18 cellular contexts compared by ENCODE assay signal in genomic region chr5:34694012-34694411, GRCh38. TPM values are rescaled to one million over a fixed set of nuclear protein-coding genes. Genes with fewer than 3 reads are reported as not detected.
DNase-seq lines count a peak whose midpoint lies in the region; ATAC-seq, FAIRE-seq and TF ChIP-seq lines count a peak whose summit lies in the region.
"Had no signal": no experiment of that assay in that cellular context is flagged by ENCODE, and none has a peak within 500 bp of the region (broad histone marks: within the 10 kb centered on the region; RNA-seq: fewer than 3 reads in every experiment).

No MANE protein-coding gene starts in this region.

- 9% methylated on average over 1 of the region's 1 CpG for WGBS in K562 (ENCODE audit: insufficient coverage, low coverage, missing lambda C conversion rate)
- WGBS in tibial nerve, 2 donors = 81 to 91% methylated on average over 1 of the region's 1 CpG

- H3K4me2 ChIP-seq in K562 (ENCODE audit: insufficient read depth, low read length) = no peak overlapping the region; the same call in 1 of the 2 replicates

- peak overlapping the region; percentile 72 for H3K27ac Mint-ChIP-seq in mesothelial cell of epicardium
- H3K27ac Mint-ChIP-seq: activated CD8-positive, alpha-beta T cell treated with anti-CD3 and anti-CD28 coated beads, Interleukin-2, amount 10 ng/mL, durations not matched to agents 7 days and 5 days; T-helper 2 cell treated with Interferon-gamma antibody and Interleukin-4, amounts not matched to agents 5 μg/mL and 100 μg/mL, for 36 hours had no signal

- TF ChIP-seq EP300 in K562 (IDR thresholded peaks at IDR 0.05; ENCODE audit: low read length) (no peak), tibial nerve (IDR thresholded peaks at IDR 0.05) (no peak)

- peaks cover 11% of the 10 kb centered on the region for H3K36me3 Mint-ChIP-seq in mesothelial cell of epicardium
- H3K36me3 Mint-ChIP-seq: activated naive CD8-positive, alpha-beta T cell had no signal

- H3K36me3 ChIP-seq in HUES6 (ENCODE audit: control insufficient read depth, insufficient read depth, low read length) (peaks cover 38% of the 10 kb centered on the region), K562 (ENCODE audit: control insufficient read depth, insufficient read depth, low read length) (peaks cover 17% of the 10 kb centered on the region), tibial nerve (peaks cover 0 to 8% (median 0%) of the 10 kb centered on the region in 3 donors)
- H3K36me3 ChIP-seq: thyroid gland had no signal

- DNase-seq in K562 (ENCODE audit: extremely low read depth in 1 of 4, low spot score in 3 of 4) = no peak
- DNase-seq in mesothelial cell of epicardium (ENCODE audit: low spot score in 2 of 2, unreplicated experiment in 2 of 2) = no peak
- DNase-seq in tibial nerve (ENCODE audit: low spot score in 2 of 2) = no peak
- DNase-seq in activated CD8-positive, alpha-beta memory T cell treated with anti-CD3 and anti-CD28 coated beads for 24 hours = no peak
- no peak for DNase-seq in NCI-H1417 (lab: John Stamatoyannopoulos, UW)
- DNase-seq in SKM-1 treated with dmso at 0.1 percent for 144 hours (lab: John Stamatoyannopoulos, UW; ENCODE audit: unreplicated experiment) = no peak
- DNase-seq: activated CD8-positive, alpha-beta T cell treated with anti-CD3 and anti-CD28 coated beads, Interleukin-2, amount 10 ng/mL, durations not matched to agents 7 days and 5 days; EL; left colon; NCI-H1105 treated with DMSO at 0.1 percent for 48 hours; NCI-H2171; stimulated activated CD4-positive, alpha-beta T cell treated with anti-CD3 and anti-CD28 coated beads, Interleukin-15, amount 100 ng/mL, for 24 hours; thyroid gland had no signal

- H3K9me3 Mint-ChIP-seq in mesothelial cell of epicardium = no peaks in the 10 kb centered on the region
- H3K9me3 Mint-ChIP-seq: neural crest cell; T-helper 2 cell treated with Interferon-gamma antibody and Interleukin-4, amounts not matched to agents 5 μg/mL and 100 μg/mL, for 36 hours had no signal

- no peak for TF ChIP-seq POLR2A in K562 (conservative IDR thresholded peaks at IDR 0.05)
- no peak for TF ChIP-seq POLR2A in tibial nerve (IDR thresholded peaks at IDR 0.05)

- in situ Hi-C loops in K562 (cut with MboI) = no loop called here

- H3K4me1 ChIP-seq in HUES6 (ENCODE audit: control insufficient read depth, insufficient read depth, low read length) (peaks cover 19% of the 10 kb centered on the region), K562 (replicated peaks in 1 of 2; ENCODE audit: control insufficient read depth in 2 of 2, insufficient read depth in 2 of 2, low read length in 2 of 2) (peaks cover 12 to 35% of the 10 kb centered on the region in 2 experiments), tibial nerve (peaks cover 0 to 62% (median 19%) of the 10 kb centered on the region in 4 donors)

- H3K4me3 ChIP-seq in HUES6 (ENCODE audit: low read depth, low read length) (no peak overlapping the region), K562 (no peak overlapping the region), tibial nerve (no peak overlapping the region)
- H3K4me3 ChIP-seq: thyroid gland had no signal

- H3K4me3 Mint-ChIP-seq in mesothelial cell of epicardium = no peak overlapping the region
- H3K4me3 Mint-ChIP-seq: activated CD8-positive, alpha-beta T cell treated with anti-CD3 and anti-CD28 coated beads, Interleukin-2, amount 10 ng/mL, durations not matched to agents 7 days and 5 days; activated naive CD8-positive, alpha-beta T cell; neural crest cell; T-helper 2 cell treated with Interferon-gamma antibody and Interleukin-4, amounts not matched to agents 5 μg/mL and 100 μg/mL, for 36 hours had no signal

- POLR2A ChIA-PET in K562 (lab: Yijun Ruan, JAX) = interaction anchor here (0.9 to 2.0 kb wide), 2 partner anchors 9 to 24 kb away, joined by 4 to 5 read pairs; no protein-coding TSS in a partner anchor

- peak; percentile 57 for FAIRE-seq in K562 (lab: Jason Lieb, UNC)

- no peak for TF ChIP-seq CTCF in K562 (IDR thresholded peaks at IDR 0.05 in 2 of 3, conservative IDR thresholded peaks at IDR 0.05 in 1 of 3; ENCODE audit: insufficient read depth in 2 of 3, low read depth in 1 of 3, low read length in 3 of 3)
- TF ChIP-seq CTCF in mesothelial cell of epicardium (IDR thresholded peaks at IDR 0.05; ENCODE audit: unreplicated experiment) = no peak
- no peak for TF ChIP-seq CTCF in tibial nerve (IDR thresholded peaks at IDR 0.05)

- no peak for ATAC-seq in K562
- ATAC-seq: activated CD4-positive, CD25-positive, alpha-beta regulatory T cell treated with anti-CD3 and anti-CD28 coated beads, Interleukin-2, amount 50 U/mL, for 24 hours; activated CD8-positive, alpha-beta T cell treated with anti-CD3 and anti-CD28 coated beads, Interleukin-2, amount 10 ng/mL, durations not matched to agents 7 days and 5 days; left colon had no signal

- H3K27me3 Mint-ChIP-seq in mesothelial cell of epicardium (ENCODE audit: low read depth) = no peaks in the 10 kb centered on the region
- H3K27me3 Mint-ChIP-seq: activated naive CD8-positive, alpha-beta T cell had no signal

- TF ChIP-seq RAD21 in K562 (CRISPR knock-in tag; conservative IDR thresholded peaks at IDR 0.05 in 1 of 2, IDR thresholded peaks at IDR 0.05 in 1 of 2) = no peak

- peaks cover 42% of the 10 kb centered on the region for H3K4me1 Mint-ChIP-seq in mesothelial cell of epicardium

- H3K27me3 ChIP-seq in HUES6 (ENCODE audit: control insufficient read depth, insufficient read depth, low read length) (no peaks in the 10 kb centered on the region), K562 (ENCODE audit: control insufficient read depth in 2 of 2, insufficient read depth in 2 of 2, low read length in 2 of 2) (no peaks in the 10 kb centered on the region), tibial nerve (no peaks in the 10 kb centered on the region)
- H3K27me3 ChIP-seq: thyroid gland had no signal

- H4K20me1 ChIP-seq in K562 (replicated peaks; ENCODE audit: control insufficient read depth, insufficient read depth, low read length) = no peaks in the 10 kb centered on the region

- CTCF ChIA-PET in K562 (lab: Yijun Ruan, JAX; ENCODE audit: low intra/inter-chr PET ratio) = no interaction called here

- H3K27ac ChIP-seq in HUES6 (ENCODE audit: low read depth, low read length) (0 out of 2 replicates have a peak overlapping the region, but pooled peaks have one; percentile 19), K562 (ENCODE audit: extremely low read depth, low read depth, low read length) (peak overlapping the region; percentile 5; the same call in 1 of the 3 replicates), tibial nerve (peak overlapping the region in 3 of 4 donors; percentile 5 to 83 (median 69))

- H2AFZ ChIP-seq in K562 (ENCODE audit: low read depth, low read length) = no peak overlapping the region

- intact Hi-C loops in K562 (cut with micrococcal nuclease) = no loop called here

- H3K79me2 ChIP-seq in K562 (ENCODE audit: control insufficient read depth, insufficient read depth, low read length) = peaks cover 25% of the 10 kb centered on the region; the same call in 2 of the 3 replicates

- no peaks in the 10 kb centered on the region for H3K9me1 ChIP-seq in K562 (ENCODE audit: control insufficient read depth, insufficient read depth, low read length)

- H3K9ac ChIP-seq in HUES6 (ENCODE audit: low read length) (no peak overlapping the region), K562 (ENCODE audit: insufficient read depth in 1 of 2, low read depth in 2 of 2, low read length in 2 of 2) (no peak overlapping the region)

- BruUV-seq in K562 (replicated peaks; lab: Mats Ljungman, UMichigan) = no TSS peak

- H3K9me3 ChIP-seq in HUES6 (ENCODE audit: control insufficient read depth, insufficient read depth, low read depth, low read length) (no peaks in the 10 kb centered on the region), K562 (replicated peaks; ENCODE audit: control insufficient read depth, insufficient read depth, low read depth, low read length) (no peaks in the 10 kb centered on the region), tibial nerve (no peaks in the 10 kb centered on the region)
- H3K9me3 ChIP-seq: thyroid gland had no signal

TF ChIP-seq in K562, 482 proteins besides CTCF, POLR2A, EP300 and RAD21 (continues in another document):
- TF ChIP-seq FOSL1 (tag; conservative IDR thresholded peaks at IDR 0.05) = peak; percentile 76
- TF ChIP-seq GTF2E2 (tag; IDR thresholded peaks at IDR 0.05) = no peak

RNA-seq across cellular contexts. Expression of gene RAI14, which starts 37.9 kb away (rescaled TPM):
- total RNA-seq in K562 (2011; cell fraction: chromatin; rRNA removed; ENCODE audit: low replicate concordance) = 38.2 and 39.6 TPM in 2 replicates
- 12.7 and 17.1 TPM in 2 replicates for total RNA-seq in K562 (2011; cell fraction: nucleolus; rRNA removed)
- total RNA-seq in K562 (2011; cell fraction: nucleoplasm; rRNA removed) = 23.8 and 35.0 TPM in 2 replicates
- total RNA-seq in K562 (2014; rRNA removed) (26.2 and 28.7 TPM in 2 replicates), K562 (2014; rRNA removed; fragmentation: Illumina TruSeq; extraction: Trizol) (36.6 and 41.5 TPM in 2 replicates), K562 (2015; rRNA removed; fragmentation: Illumina TruSeq; extraction: Trizol) (24.9 and 26.9 TPM in 2 replicates), K562 (2021) (52.4 and 58.6 TPM in 2 replicates), mesothelial cell of epicardium (117 to 134 TPM (median 120 TPM) in 3 replicates), tibial nerve (10 to 100 TPM; 42.8 to 72.2 (median 68.0) TPM)
- polyA plus RNA-seq in K562 (2011; rRNA removed) (21.1 and 34.8 TPM in 2 replicates), K562 (2014; fragmentation: Illumina TruSeq; extraction: Trizol) (44.7 and 45.1 TPM in 2 replicates), K562 (2014; fragmentation: Nextera tagmentation; extraction: Ambion mirVana) (10 to 100 TPM; 11.3 to 12.6 TPM), K562 (2014; rRNA removed) (25.8 and 82.5 TPM in 2 replicates)
- polyA plus RNA-seq in K562 (2011; cell fraction: cytosol; rRNA removed) = 16.5 and 29.9 TPM in 2 replicates
- 10.9 and 24.1 TPM in 2 replicates for polyA plus RNA-seq in K562 (2011; cell fraction: nucleus; rRNA removed)
- polyA plus RNA-seq in K562 (2012) = 17.2 and 23.2 TPM in 2 replicates
- 86.8 and 125 TPM in 2 replicates for polyA minus RNA-seq in K562 (2011; rRNA and poly(A)+ RNA removed)
- polyA minus RNA-seq in K562 (2011; cell fraction: cytosol; rRNA and poly(A)+ RNA removed) = 23.6 and 23.8 TPM in 2 replicates
- 8.6 and 11.3 TPM in 2 replicates for polyA minus RNA-seq in K562 (2011; cell fraction: nucleus; rRNA and poly(A)+ RNA removed)
- total RNA-seq: activated CD8-positive, alpha-beta T cell treated with anti-CD3 and anti-CD28 coated beads, Interleukin-2, amount 10 ng/mL, durations not matched to agents 7 days and 5 days had no signal

Comparison
In these comparisons a context has a peak if more than half of its experiments do, and no peak if none do; other contexts are left out.
1. H3K27ac ChIP-seq: peak in every context shown above with its lines; median percentile 69 in tibial nerve; 19 in HUES6; 5 in K562.